In genomic region chr21:16535100-16535418, GRCh38 we compare ENCODE assay signal across 8 cellular contexts.
DNase-seq lines count a peak whose midpoint lies in the region; ATAC-seq and TF ChIP-seq lines count a peak whose summit lies in the region.

No MANE protein-coding gene starts in this region.

- ATAC-seq in HG03565 (IDR thresholded peaks at IDR 0.05; ENCODE audit: unreplicated experiment) = no peak
- no peak for ATAC-seq in naive thymus-derived CD8-positive, alpha-beta T cell

- peak overlapping the region; percentile 64 for H3K4me3 ChIP-seq in left ventricle myocardium inferior
- peak overlapping the region in 6 of 7 experiments; percentile 12 to 42 (median 27) for H3K4me3 ChIP-seq in skin epidermis

- H3K4me3 Mint-ChIP-seq in naive thymus-derived CD8-positive, alpha-beta T cell = no peak overlapping the region

- H3K27me3 ChIP-seq in left ventricle myocardium inferior (ENCODE audit: low read depth) = no peaks in the 10 kb centered on the region

- H3K27ac ChIP-seq in left ventricle myocardium inferior (replicated peaks) (peak overlapping the region; percentile 91), skin epidermis (peak overlapping the region in 19 of 21 experiments; percentile 39 to 88 (median 78))

- H3K36me3 Mint-ChIP-seq in naive thymus-derived CD8-positive, alpha-beta T cell = peaks cover 0 to 4% (median 0%) of the 10 kb centered on the region in 3 donors

- H3K27ac Mint-ChIP-seq in naive thymus-derived CD8-positive, alpha-beta T cell = no peak overlapping the region

- H3K4me1 ChIP-seq in left ventricle myocardium inferior = peaks cover 34% of the 10 kb centered on the region

- DNase-seq in GOT3 (lab: John Stamatoyannopoulos, UW) (peak; percentile 64), amygdala (lab: John Stamatoyannopoulos, UW) (peak in 52 of 56 donors; percentile 14 to 84 (median 62)), left ventricle myocardium inferior (peak; percentile 79), GM10266 (ENCODE audit: extremely low spot score) (no peak)
- no peak for DNase-seq in naive thymus-derived CD8-positive, alpha-beta T cell
- DNase-seq in stimulated activated CD4-positive, alpha-beta T cell treated with anti-CD3 and anti-CD28 coated beads, Interleukin-4, amount 100 ng/mL, for 1 hour = no peak

- intact Hi-C loops in left ventricle myocardium inferior (cut with micrococcal nuclease) = loop anchor here (5.0 kb wide), 1 partner anchor 113 kb away; no protein-coding TSS in a partner anchor

- H3K4me1 Mint-ChIP-seq in naive thymus-derived CD8-positive, alpha-beta T cell = no peaks in the 10 kb centered on the region

- H3K27me3 Mint-ChIP-seq in naive thymus-derived CD8-positive, alpha-beta T cell = no peaks in the 10 kb centered on the region

- peaks cover 0 to 17% (median 7%) of the 10 kb centered on the region in 9 donors for H3K9me3 Mint-ChIP-seq in naive thymus-derived CD8-positive, alpha-beta T cell

- POLR2A ChIA-PET in naive thymus-derived CD8-positive, alpha-beta T cell (lab: Charles Lee) = no interaction called here

- peaks cover 5% of the 10 kb centered on the region for H3K36me3 ChIP-seq in left ventricle myocardium inferior

- peaks cover 17% of the 10 kb centered on the region for H3K9me3 ChIP-seq in left ventricle myocardium inferior (replicated peaks)

- TF ChIP-seq CTCF in left ventricle myocardium inferior (IDR thresholded peaks at IDR 0.05; ENCODE audit: borderline replicate concordance) = no peak
- no peak for TF ChIP-seq CTCF in GM10266 (IDR thresholded peaks at IDR 0.05; ENCODE audit: control insufficient read depth, insufficient read depth, low read depth, missing control alignments)

Comparison
In these comparisons a context has a peak if more than half of its experiments do, and no peak if none do; other contexts are left out.
1. DNase-seq: peak in GOT3 (single experiment), amygdala (52 of 56) and left ventricle myocardium inferior (single experiment); none in naive thymus-derived CD8-positive, alpha-beta T cell (0 of 10), GM10266 (single experiment) and stimulated activated CD4-positive, alpha-beta T cell treated with anti-CD3 and anti-CD28 coated beads, Interleukin-4, amount 100 ng/mL, for 1 hour (single experiment).